8 cellular contexts compared by ENCODE assay signal in genomic region chr5:181261320-181262085, GRCh38. TPM values are rescaled to one million over a fixed set of nuclear protein-coding genes. Genes with fewer than 3 reads are reported as not detected.
A peak's percentile ranks its signal among the peaks of the same experiment; 100 is the strongest.
DNase-seq lines count a peak whose midpoint lies in the region; ATAC-seq and TF ChIP-seq lines count a peak whose summit lies in the region.

No MANE protein-coding gene starts in this region.

- peaks cover 18% of the 10 kb centered on the region for H3K36me3 ChIP-seq in HUES64 (ENCODE audit: insufficient read depth, low read length)
- H3K36me3 ChIP-seq in fibroblast of lung (ENCODE audit: control insufficient read depth, insufficient read depth, low read length), result no peaks in the 10 kb centered on the region

- no peaks in the 10 kb centered on the region for H3K27me3 Mint-ChIP-seq in neural crest cell (ENCODE audit: low read depth)

- peaks cover 49% of the 10 kb centered on the region for H3K79me2 ChIP-seq in fibroblast of lung (ENCODE audit: control insufficient read depth, insufficient read depth, low read length)

- peak overlapping the region; percentile 63 for H3K4me2 ChIP-seq in fibroblast of lung (ENCODE audit: extremely low read depth, insufficient read depth, low read length)

- H3K4me3 ChIP-seq in HUES64 (ENCODE audit: low read length) (peak overlapping the region; percentile 97), fibroblast of lung (replicated peaks in 1 of 4; ENCODE audit: control extremely low read depth in 1 of 4, insufficient read depth in 1 of 4, low read depth in 3 of 4, low read length in 4 of 4) (peak overlapping the region; percentile 55 to 96 (median 84))

- H3K9ac ChIP-seq in HUES64 (ENCODE audit: low read depth, low read length), result peak overlapping the region; percentile 86
- peak overlapping the region; percentile 96 for H3K9ac ChIP-seq in fibroblast of lung (ENCODE audit: insufficient read depth, low read length)

- peak; percentile 46 for ATAC-seq in GM21367 (IDR thresholded peaks at IDR 0.05; ENCODE audit: unreplicated experiment)

- H3K36me3 Mint-ChIP-seq in neural crest cell (ENCODE audit: low read depth), result peaks cover 7% of the 10 kb centered on the region

- peak overlapping the region; percentile 95 for H3K27ac ChIP-seq in C4-2B
- peak overlapping the region; percentile 92 for H3K27ac ChIP-seq in HUES64 (ENCODE audit: low read depth, low read length)
- H3K27ac ChIP-seq in fibroblast of lung (ENCODE audit: insufficient read depth, low read length), result peak overlapping the region; percentile 96
- peak overlapping the region; percentile 82 for H3K27ac ChIP-seq in temporal lobe (ENCODE audit: low read depth, low read length)

- peak; percentile 69 for DNase-seq in activated T-cell treated with anti-CD3 and anti-CD28 coated beads for 24 hours (ENCODE audit: low read depth)
- DNase-seq in fibroblast of lung (ENCODE audit: low read depth in 2 of 2), result peak; percentile 62 to 69
- peak; percentile 53 for DNase-seq in neural crest cell (ENCODE audit: low read depth, low spot score)
- DNase-seq in stimulated activated naive CD4-positive, alpha-beta T cell (lab: John Stamatoyannopoulos, UW), result no peak

- H3K4me1 Mint-ChIP-seq in neural crest cell, result peaks cover 57% of the 10 kb centered on the region

- peak overlapping the region; percentile 63 for H2AFZ ChIP-seq in fibroblast of lung (ENCODE audit: low read length)

- no peak for TF ChIP-seq CTCF in C4-2B (conservative IDR thresholded peaks at IDR 0.05)
- TF ChIP-seq CTCF in fibroblast of lung (conservative IDR thresholded peaks at IDR 0.05 in 1 of 2, IDR thresholded peaks at IDR 0.05 in 1 of 2; ENCODE audit: low read depth in 1 of 2, low read length in 2 of 2), result no peak
- TF ChIP-seq CTCF in neural crest cell (conservative IDR thresholded peaks at IDR 0.05), result peak; percentile 17

- whole genome bisulfite sequencing in HUES64, result under 1% methylated on average over 60 of the region's 60 CpGs

- H3K27me3 ChIP-seq in HUES64 (ENCODE audit: insufficient read depth, low read length) (no peaks in the 10 kb centered on the region), fibroblast of lung (ENCODE audit: control insufficient read depth, insufficient read depth, low read length) (no peaks in the 10 kb centered on the region)

- H3K9me3 ChIP-seq in HUES64 (ENCODE audit: insufficient read depth, low read depth, low read length), result no peaks in the 10 kb centered on the region
- H3K9me3 ChIP-seq in fibroblast of lung (ENCODE audit: control insufficient read depth, insufficient read depth, low read depth, low read length), result no peaks in the 10 kb centered on the region

- H3K27ac Mint-ChIP-seq in neural crest cell (ENCODE audit: unreplicated experiment), result peak overlapping the region; percentile 95

- H4K20me1 ChIP-seq in fibroblast of lung (ENCODE audit: control insufficient read depth, extremely low read depth, insufficient read depth, low read length), result no peaks in the 10 kb centered on the region

- peak overlapping the region; percentile 97 for H3K4me3 Mint-ChIP-seq in neural crest cell

- H3K4me1 ChIP-seq in HUES64 (ENCODE audit: insufficient read depth, low read length) (peaks cover 10% of the 10 kb centered on the region), fibroblast of lung (ENCODE audit: control insufficient read depth, extremely low read depth, insufficient read depth, low read length) (peaks cover 2% of the 10 kb centered on the region)

- H3K9me3 Mint-ChIP-seq in neural crest cell, result no peaks in the 10 kb centered on the region

RNA-seq across cellular contexts. Expression of gene TRIM52, which starts 0.6 kb away (rescaled TPM):
- 2.7 TPM for polyA plus RNA-seq in HUES64 (2013, experiment 1 of 2)
- polyA plus RNA-seq in HUES64 (2013, experiment 2 of 2), result 3.6 TPM
- total RNA-seq in fibroblast of lung, result 7.2 and 7.9 TPM in 2 replicates
- 5.5 and 8.1 TPM in 2 replicates for polyA plus RNA-seq in fibroblast of lung
- 4.0 and 5.1 TPM in 2 replicates for polyA plus RNA-seq in fibroblast of lung (2012)
- polyA minus RNA-seq in fibroblast of lung (ENCODE audit: low replicate concordance), result 2.3 and 2.4 TPM in 2 replicates
- 9.0 TPM in 2 replicates for total RNA-seq in neural crest cell
- total RNA-seq in temporal lobe, result 9.8 TPM

RNA-seq across cellular contexts. Expression of gene RACK1, which starts 17.8 kb away (rescaled TPM):
- polyA plus RNA-seq in HUES64 (2013, experiment 1 of 2), result 2,091 TPM
- 2,124 TPM for polyA plus RNA-seq in HUES64 (2013, experiment 2 of 2)
- total RNA-seq in fibroblast of lung (4,649 and 6,091 TPM in 2 replicates), neural crest cell (2,359 and 2,449 TPM in 2 replicates), temporal lobe (1,272 TPM)
- 3,014 and 3,409 TPM in 2 replicates for polyA plus RNA-seq in fibroblast of lung
- 2,910 and 3,137 TPM in 2 replicates for polyA plus RNA-seq in fibroblast of lung (2012)
- polyA minus RNA-seq in fibroblast of lung (ENCODE audit: low replicate concordance), result 11,904 and 12,258 TPM in 2 replicates

RNA-seq across cellular contexts. Expression of gene TRIM41, which starts 38.4 kb away (rescaled TPM):
- 13.2 TPM for polyA plus RNA-seq in HUES64 (2013, experiment 1 of 2)
- 12.2 TPM for polyA plus RNA-seq in HUES64 (2013, experiment 2 of 2)
- total RNA-seq in fibroblast of lung (13.9 and 17.0 TPM in 2 replicates), neural crest cell (34.5 and 39.1 TPM in 2 replicates), temporal lobe (10.3 TPM)
- 8.3 and 11.0 TPM in 2 replicates for polyA plus RNA-seq in fibroblast of lung
- 15.1 and 19.1 TPM in 2 replicates for polyA plus RNA-seq in fibroblast of lung (2012)
- polyA minus RNA-seq in fibroblast of lung (ENCODE audit: low replicate concordance), result 10.5 and 10.8 TPM in 2 replicates

RNA-seq across cellular contexts. Expression of gene TRIM7, which starts 56.5 kb away (rescaled TPM):
- not detected for polyA plus RNA-seq in HUES64 (2013, experiment 1 of 2)
- 0.25 TPM for polyA plus RNA-seq in HUES64 (2013, experiment 2 of 2)
- total RNA-seq in fibroblast of lung, result 2.3 and 7.3 TPM in 2 replicates
- 4.7 and 6.9 TPM in 2 replicates for polyA plus RNA-seq in fibroblast of lung
- polyA plus RNA-seq in fibroblast of lung (2012), result 6.2 and 7.8 TPM in 2 replicates
- 0.55 and 1.9 TPM in 2 replicates for polyA minus RNA-seq in fibroblast of lung (ENCODE audit: low replicate concordance)
- not detected in 2 replicates for total RNA-seq in neural crest cell
- 1.7 TPM for total RNA-seq in temporal lobe

Comparison
In these comparisons a context has a peak if more than half of its experiments do, and no peak if none do; other contexts are left out.
1. DNase-seq: peak in activated T-cell treated with anti-CD3 and anti-CD28 coated beads for 24 hours (single experiment), fibroblast of lung (2 of 2) and neural crest cell (single experiment); none in stimulated activated naive CD4-positive, alpha-beta T cell (0 of 6).
2. Peak in every context shown above with its lines, with median percentiles within 50 percentile points of each other: H3K27ac ChIP-seq.